ENCODE assay signal across 26 cellular contexts in the genomic region with DNA sequence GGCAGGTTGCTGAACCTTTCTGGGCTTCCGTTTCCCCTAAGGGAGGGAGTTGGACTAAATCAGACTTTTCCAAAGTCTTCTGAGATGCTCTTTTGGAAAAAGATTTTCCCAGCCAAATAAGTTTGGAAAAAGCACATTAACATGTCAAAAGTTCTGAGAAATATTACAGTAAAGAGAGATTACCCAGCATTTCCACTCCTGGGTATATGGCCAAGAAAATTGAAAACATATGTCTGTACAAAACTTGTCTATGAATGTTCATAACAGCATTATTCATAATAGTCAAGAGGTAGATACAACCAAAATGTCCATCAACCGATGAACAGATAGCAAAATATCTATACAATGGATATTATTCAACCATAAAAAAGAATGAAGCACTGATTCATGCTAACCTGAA.
"Had no signal": no experiment of that assay in that cellular context is flagged by ENCODE, and none has a peak within 500 bp of the region (broad histone marks: within the 10 kb centered on the region; RNA-seq: fewer than 3 reads in every experiment).

No MANE protein-coding gene starts in this region.

- H3K4me1 ChIP-seq: adrenal gland, breast epithelium, Peyer's patch, SJCRH30 had no signal

- ATAC-seq: activated T-cell treated with anti-CD3 and anti-CD28 coated beads, Interleukin-2, amount 50 U/mL, for 4 hours; T-helper 17 cell had no signal

- H3K27ac ChIP-seq: adrenal gland, Peyer's patch, RWPE1, SJCRH30 had no signal

- H3K27me3 ChIP-seq: adrenal gland, breast epithelium, Peyer's patch, SJCRH30 had no signal

- H3K4me3 ChIP-seq: adrenal gland, breast epithelium, Peyer's patch, SJCRH30 had no signal

- H3K9me3 ChIP-seq: adrenal gland, breast epithelium, Peyer's patch, SJCRH30 had no signal

- H3K36me3 ChIP-seq: adrenal gland, breast epithelium, Peyer's patch, SJCRH30 had no signal

- DNase-seq: activated B cell treated with CpG ODN at 0.5 μM for 24 hours; activated CD4-positive, alpha-beta memory T cell treated with anti-CD3 and anti-CD28 coated beads for 36 hours; activated CD4-positive, alpha-beta T cell treated with anti-CD3 and anti-CD28 coated beads, Interleukin-2, amount 10 ng/mL, durations not matched to agents 7 days and 5 days; activated CD8-positive, alpha-beta memory T cell treated with anti-CD3 and anti-CD28 coated beads for 24 hours; activated gamma-delta T cell treated with Interleukin-2 at 50 U/mL for 16 hours; activated naive CD4-positive, alpha-beta T cell treated with anti-CD3 and anti-CD28 coated beads, Interleukin-2, amount 10 ng/mL, durations not matched to agents 7 days and 5 days; activated naive CD8-positive, alpha-beta T cell treated with anti-CD3 and anti-CD28 coated beads for 36 hours; activated T-cell treated with anti-CD3 and anti-CD28 coated beads, Interleukin-2, amount 50 U/mL, for 4 hours; adrenal gland; anterior cingulate cortex; caudate nucleus; Kasumi-1; KBM-7; NCI-H1105 treated with DMSO at 0.1 percent for 48 hours; NCI-H1436 treated with DMSO at 0.1 percent for 48 hours; NCI-H2081; NCI-H446 treated with DMSO at 0.1 percent for 48 hours; NCI-H524 treated with DMSO at 0.1 percent for 48 hours; NCI-H82; Peyer's patch; Right ventricle myocardium superior; SJCRH30; T-helper 17 cell; T-helper 9 cell had no signal
